8 cellular contexts compared by ENCODE assay signal in genomic region chr1:13828454-13829151, GRCh38.
DNase-seq lines count a peak whose midpoint lies in the region; ATAC-seq and TF ChIP-seq lines count a peak whose summit lies in the region.

No MANE protein-coding gene starts in this region.

- H3K9ac ChIP-seq in mucosa of rectum (ENCODE audit: low read depth in 1 of 2, low read length in 2 of 2): peak overlapping the region; percentile 60 to 69

- peak; percentile 64 for TF ChIP-seq CTCF in cardiac fibroblast (IDR thresholded peaks at IDR 0.05; ENCODE audit: low read depth, low read length)

- H3K9me3 ChIP-seq in mucosa of rectum (ENCODE audit: control insufficient read depth in 2 of 2, low read length in 2 of 2): no peaks in the 10 kb centered on the region

- peaks cover 0 to 2% of the 10 kb centered on the region in 2 donors for H3K27me3 ChIP-seq in mucosa of rectum (ENCODE audit: control insufficient read depth in 2 of 2, insufficient read depth in 2 of 2, low read length in 2 of 2)

- peaks cover 6 to 17% of the 10 kb centered on the region in 2 donors for H3K4me1 ChIP-seq in mucosa of rectum (ENCODE audit: control insufficient read depth in 2 of 2, insufficient read depth in 2 of 2, low read length in 2 of 2)

- H3K27ac ChIP-seq in mucosa of rectum (ENCODE audit: low read depth in 2 of 2, low read length in 2 of 2): peak overlapping the region; percentile 70 to 72

- no peak overlapping the region for H3K4me3 Mint-ChIP-seq in activated T-cell treated with anti-CD3 and anti-CD28 coated beads, Interleukin-2, amount 50 U/mL, for 24 hours

- no peak overlapping the region for H3K4me3 ChIP-seq in cardiac fibroblast (replicated peaks in 1 of 2; ENCODE audit: low read depth in 2 of 2, low read length in 2 of 2)
- H3K4me3 ChIP-seq in mucosa of rectum (ENCODE audit: low read length in 2 of 2): peak overlapping the region; percentile 62 to 71

- no peaks in the 10 kb centered on the region for H3K4me1 Mint-ChIP-seq in activated T-cell treated with anti-CD3 and anti-CD28 coated beads, Interleukin-2, amount 50 U/mL, for 24 hours (ENCODE audit: low read depth)

- H3K36me3 Mint-ChIP-seq in activated T-cell treated with anti-CD3 and anti-CD28 coated beads, Interleukin-2, amount 50 U/mL, for 24 hours (ENCODE audit: low read depth): peaks cover 12% of the 10 kb centered on the region

- H3K36me3 ChIP-seq in mucosa of rectum (ENCODE audit: control insufficient read depth in 2 of 2, insufficient read depth in 2 of 2, low read length in 2 of 2): no peaks in the 10 kb centered on the region

- DNase-seq in activated T-cell treated with anti-CD3 and anti-CD28 coated beads for 48 hours (ENCODE audit: low read depth) (peak; percentile 36), NCI-H510A (lab: John Stamatoyannopoulos, UW) (peak; percentile 55), cardiac fibroblast (ENCODE audit: low read depth in 2 of 2) (peak; percentile 15 to 23), CD1c-positive myeloid dendritic cell (ENCODE audit: extremely low spot score) (no peak), hypothalamus (lab: John Stamatoyannopoulos, UW) (no peak)
- no peak for DNase-seq in activated T-cell treated with anti-CD3 and anti-CD28 coated beads, Interleukin-2, amount 50 U/mL, for 24 hours

- ATAC-seq in GM18502 (IDR thresholded peaks at IDR 0.05; ENCODE audit: poor library complexity, unreplicated experiment): no peak

- no peaks in the 10 kb centered on the region for H3K27me3 Mint-ChIP-seq in activated T-cell treated with anti-CD3 and anti-CD28 coated beads, Interleukin-2, amount 50 U/mL, for 24 hours

- H3K27ac Mint-ChIP-seq in activated T-cell treated with anti-CD3 and anti-CD28 coated beads, Interleukin-2, amount 50 U/mL, for 24 hours: no peak overlapping the region

- no peaks in the 10 kb centered on the region for H3K9me3 Mint-ChIP-seq in activated T-cell treated with anti-CD3 and anti-CD28 coated beads, Interleukin-2, amount 50 U/mL, for 24 hours

Comparison
In these comparisons a context has a peak if more than half of its experiments do, and no peak if none do; other contexts are left out.
1. DNase-seq: peak in activated T-cell treated with anti-CD3 and anti-CD28 coated beads for 48 hours (single experiment), NCI-H510A (single experiment) and cardiac fibroblast (2 of 2); none in activated T-cell treated with anti-CD3 and anti-CD28 coated beads, Interleukin-2, amount 50 U/mL, for 24 hours (single experiment), CD1c-positive myeloid dendritic cell (single experiment) and hypothalamus (0 of 51).
2. H3K4me3 ChIP-seq: peak in mucosa of rectum (2 of 2); none in cardiac fibroblast (0 of 2).